Comparison of ENCODE assay signal across 8 cellular contexts in genomic region chr14:60251877-60252276, GRCh38. TPM values are rescaled to one million over a fixed set of nuclear protein-coding genes. Genes with fewer than 3 reads are reported as not detected.
DNase-seq lines count a peak whose midpoint lies in the region; ATAC-seq and TF ChIP-seq lines count a peak whose summit lies in the region.
"Had no signal": no experiment of that assay in that cellular context is flagged by ENCODE, and none has a peak within 500 bp of the region (broad histone marks: within the 10 kb centered on the region; RNA-seq: fewer than 3 reads in every experiment).

No MANE protein-coding gene starts in this region.

- H3K4me1 ChIP-seq in PC-9 (replicated peaks; ENCODE audit: insufficient read depth) (peaks cover 24% of the 10 kb centered on the region), esophagus muscularis mucosa (peaks cover 46 to 72% (median 64%) of the 10 kb centered on the region in 4 donors), rectal smooth muscle tissue (ENCODE audit: control insufficient read depth, insufficient read depth, low read length) (peaks cover 19% of the 10 kb centered on the region), mucosa of descending colon (ENCODE audit: low read depth) (peaks cover 43% of the 10 kb centered on the region)

- no peak for DNase-seq in GM12865 (ENCODE audit: low read depth)
- no peak for DNase-seq in PC-9
- DNase-seq in esophagus muscularis mucosa (ENCODE audit: extremely low spot score) = no peak
- DNase-seq in T-helper 9 cell = no peak
- DNase-seq in mucosa of descending colon = no peak
- no peak for DNase-seq in HK-2 (ENCODE audit: unreplicated experiment)
- DNase-seq: NCI-H345 had no signal

- peaks cover 28% of the 10 kb centered on the region for H4K20me1 ChIP-seq in PC-9 (ENCODE audit: insufficient read depth)

- H3K36me3 ChIP-seq in PC-9 (ENCODE audit: low read depth) = peaks cover 7% of the 10 kb centered on the region; the same call in 1 of the 2 replicates
- no peaks in the 10 kb centered on the region for H3K36me3 ChIP-seq in esophagus muscularis mucosa
- H3K36me3 ChIP-seq in rectal smooth muscle tissue (ENCODE audit: control insufficient read depth, insufficient read depth, low read length) = no peaks in the 10 kb centered on the region
- no peaks in the 10 kb centered on the region for H3K36me3 ChIP-seq in mucosa of descending colon (ENCODE audit: low read depth)

- no peak for TF ChIP-seq EP300 in esophagus muscularis mucosa (IDR thresholded peaks at IDR 0.05)

- H3K27ac ChIP-seq in PC-9 = no peak overlapping the region
- H3K27ac ChIP-seq in esophagus muscularis mucosa (replicated peaks in 1 of 4) = peak overlapping the region in 1 of 4 donors; percentile 28
- H3K27ac ChIP-seq in rectal smooth muscle tissue (ENCODE audit: low read depth, low read length) = no peak overlapping the region

- POLR2A ChIA-PET in PC-9 (lab: Charles Lee; ENCODE audit: unreplicated experiment) = interaction anchor here (0.6 to 0.7 kb wide), 4 partner anchors 11 to 313 kb away, joined by 3 to 5 read pairs (median 4); no protein-coding TSS in a partner anchor

- TF ChIP-seq POLR2A in esophagus muscularis mucosa (IDR thresholded peaks at IDR 0.05; ENCODE audit: low read depth) = no peak

- BruUV-seq in PC-9 (replicated peaks; lab: Mats Ljungman, UMichigan) = no TSS peak

- no peak overlapping the region for H2AFZ ChIP-seq in PC-9

- WGBS in esophagus muscularis mucosa = 75% methylated on average over 1 of the region's 1 CpG

- no peaks in the 10 kb centered on the region for H3K9me3 ChIP-seq in PC-9 (ENCODE audit: insufficient read depth, low read depth)
- no peaks in the 10 kb centered on the region for H3K9me3 ChIP-seq in esophagus muscularis mucosa
- H3K9me3 ChIP-seq in mucosa of descending colon = no peaks in the 10 kb centered on the region

- no peaks in the 10 kb centered on the region for H3K9me2 ChIP-seq in PC-9 (ENCODE audit: insufficient read depth)

- peak overlapping the region; percentile 91 for H3K4me2 ChIP-seq in PC-9

- CTCF ChIA-PET in PC-9 (lab: Charles Lee) = no interaction called here

- peaks cover 69% of the 10 kb centered on the region for H3K79me2 ChIP-seq in PC-9 (ENCODE audit: low read depth)

- H3F3A ChIP-seq in PC-9 (ENCODE audit: insufficient read depth, low read depth) = peaks cover 7% of the 10 kb centered on the region; the same call in 1 of the 2 replicates

- ATAC-seq in mucosa of descending colon = no peak

- no peak overlapping the region for H3K9ac ChIP-seq in rectal smooth muscle tissue (ENCODE audit: low read length)

- peak overlapping the region; percentile 94 for H3K4me3 ChIP-seq in GM12865 (ENCODE audit: low read depth, low read length)
- H3K4me3 ChIP-seq in PC-9 = peak overlapping the region; percentile 63; the same call in 1 of the 2 replicates
- H3K4me3 ChIP-seq in esophagus muscularis mucosa = peak overlapping the region; percentile 82 to 97 (median 92)
- peak overlapping the region; percentile 9 for H3K4me3 ChIP-seq in rectal smooth muscle tissue (ENCODE audit: low read length)
- H3K4me3 ChIP-seq in mucosa of descending colon = no peak overlapping the region

- H3K27me3 ChIP-seq in PC-9 (ENCODE audit: insufficient read depth, low read depth) (no peaks in the 10 kb centered on the region), esophagus muscularis mucosa (no peaks in the 10 kb centered on the region), rectal smooth muscle tissue (ENCODE audit: control insufficient read depth, insufficient read depth, low read length) (no peaks in the 10 kb centered on the region)

- intact Hi-C loops in PC-9 (cut with micrococcal nuclease; ENCODE audit: unreplicated experiment) = no loop called here
- intact Hi-C loops in esophagus muscularis mucosa (cut with DNase I) = loop anchor here (5.0 kb wide), 1 partner anchor 75 kb away; no protein-coding TSS in a partner anchor
- intact Hi-C loops in mucosa of descending colon (cut with DNase I, micrococcal nuclease) = no loop called here

- TF ChIP-seq CTCF in GM12865 (IDR thresholded peaks at IDR 0.05; ENCODE audit: insufficient read depth, low read depth, low read length, missing control alignments) (no peak), PC-9 (conservative IDR thresholded peaks at IDR 0.05) (no peak), esophagus muscularis mucosa (IDR thresholded peaks at IDR 0.05) (no peak), mucosa of descending colon (IDR thresholded peaks at IDR 0.05) (no peak)

RNA-seq across cellular contexts. Expression of gene PPM1A, which starts 2.9 kb away (rescaled TPM):
- 60.9 and 62.2 TPM in 2 replicates for total RNA-seq in PC-9 (2021)
- total RNA-seq in esophagus muscularis mucosa = 10 to 100 TPM; 40.4 to 60.2 (median 53.6) TPM
- 100 to 1,000 TPM; 102 to 124 (median 111) TPM for total RNA-seq in mucosa of descending colon
